In the genomic region with DNA sequence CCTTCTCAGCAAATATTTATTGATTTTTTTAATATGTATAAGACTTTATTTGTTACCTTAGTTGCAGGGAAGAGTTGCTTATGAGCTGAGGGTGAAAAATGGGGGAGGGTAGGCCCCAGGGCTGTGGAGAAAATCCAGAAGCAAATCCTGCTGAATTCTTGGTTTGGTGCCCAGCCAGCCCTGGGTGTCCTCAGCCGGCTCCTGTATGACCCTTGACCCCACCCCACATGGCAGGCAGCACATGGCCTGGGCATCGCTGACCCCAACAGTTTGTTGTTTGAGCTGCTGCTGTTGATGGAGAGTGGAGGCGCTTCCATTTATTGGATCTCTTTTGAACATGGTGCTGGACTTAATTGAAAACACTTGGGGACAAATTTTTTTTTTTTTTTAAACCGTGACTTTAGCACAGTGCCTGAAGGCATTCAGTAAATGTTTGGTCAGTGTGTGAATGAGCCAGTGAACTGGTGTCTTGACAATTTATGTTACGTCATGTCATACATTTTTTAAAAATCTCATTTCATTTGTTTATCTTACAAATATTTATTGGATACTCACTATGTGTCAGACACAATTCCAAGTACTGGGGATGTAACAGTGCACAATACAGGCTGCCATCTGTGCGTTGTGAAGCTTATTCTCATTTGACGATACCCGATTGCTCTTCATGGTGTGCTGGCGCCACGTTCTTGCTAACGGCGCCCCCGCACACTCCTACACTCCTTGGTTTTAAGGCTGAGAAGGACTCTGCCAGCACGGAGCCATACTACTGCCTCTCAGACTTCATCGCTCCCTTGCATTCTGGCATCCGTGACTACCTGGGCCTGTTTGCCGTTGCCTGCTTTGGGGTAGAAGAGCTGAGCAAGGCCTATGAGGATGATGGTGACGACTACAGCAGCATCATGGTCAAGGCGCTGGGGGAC, we compare ENCODE assay signal across 18 cellular contexts.
DNase-seq lines count a peak whose midpoint lies in the region; ATAC-seq and TF ChIP-seq lines count a peak whose summit lies in the region.
"Had no signal": no experiment of that assay in that cellular context is flagged by ENCODE, and none has a peak within 500 bp of the region (broad histone marks: within the 10 kb centered on the region; RNA-seq: fewer than 3 reads in every experiment).

No MANE protein-coding gene starts in this region.

- no peak overlapping the region for H3K27ac ChIP-seq in CD4-positive, CD25-positive, alpha-beta regulatory T cell (ENCODE audit: insufficient read depth, low read length, poor library complexity, severe bottlenecking)
- H3K27ac ChIP-seq in trophoblast cell (ENCODE audit: low read depth, low read length) (no peak overlapping the region), prostate gland (no peak overlapping the region)
- H3K27ac ChIP-seq: esophagus squamous epithelium had no signal

- no peak overlapping the region for H4K8ac ChIP-seq in trophoblast cell (ENCODE audit: low read depth, low read length)

- no peak for ATAC-seq in CD4-positive, CD25-positive, alpha-beta regulatory T cell (ENCODE audit: low read depth in 2 of 2)
- no peak for ATAC-seq in HG03469 (IDR thresholded peaks at IDR 0.05; ENCODE audit: unreplicated experiment)
- ATAC-seq: HCT116, left ventricle myocardium superior had no signal

- H2AFZ ChIP-seq in trophoblast cell (ENCODE audit: insufficient read depth, low read length, poor library complexity) = no peak overlapping the region

- H2AK5ac ChIP-seq in trophoblast cell (ENCODE audit: low read length) = no peak overlapping the region

- no peak overlapping the region for H3K4ac ChIP-seq in trophoblast cell (ENCODE audit: low read depth, low read length)

- no peak overlapping the region for H3K4me2 ChIP-seq in trophoblast cell (ENCODE audit: low read length)

- peaks cover 85% of the 10 kb centered on the region for H3K36me3 Mint-ChIP-seq in CD4-positive, CD25-positive, alpha-beta regulatory T cell

- no peak for TF ChIP-seq POLR2A in prostate gland (IDR thresholded peaks at IDR 0.05)

- peaks cover 2% of the 10 kb centered on the region for H3K79me2 ChIP-seq in trophoblast cell (ENCODE audit: control insufficient read depth, insufficient read depth, low read length, poor library complexity)

- no peaks in the 10 kb centered on the region for H3K4me1 ChIP-seq in CD4-positive, CD25-positive, alpha-beta regulatory T cell (ENCODE audit: control insufficient read depth, insufficient read depth, low read length, poor library complexity, severe bottlenecking)
- H3K4me1 ChIP-seq in trophoblast cell (ENCODE audit: control insufficient read depth in 1 of 2, insufficient read depth in 2 of 2, low read length in 2 of 2) (peaks cover 22 to 24% of the 10 kb centered on the region in 2 experiments), prostate gland (replicated peaks) (no peaks in the 10 kb centered on the region)
- H3K4me1 ChIP-seq: esophagus squamous epithelium had no signal

- no CpG with 5 or more reads among the region's 19 CpGs for WGBS in trophoblast cell (ENCODE audit: extremely low coverage, insufficient coverage, insufficient read length)
- 84% methylated on average over 19 of the region's 19 CpGs for WGBS in prostate gland

- no peak overlapping the region for H4K91ac ChIP-seq in trophoblast cell (ENCODE audit: low read depth, low read length)

- no peak overlapping the region for H4K12ac ChIP-seq in trophoblast cell (ENCODE audit: low read depth, low read length)

- no peak for TF ChIP-seq CTCF in prostate gland (IDR thresholded peaks at IDR 0.05)

- H3K4me3 Mint-ChIP-seq in CD4-positive, CD25-positive, alpha-beta regulatory T cell = no peak overlapping the region
- H3K4me3 Mint-ChIP-seq: activated B cell treated with CpG ODN at 0.5 μM for 24 hours; IgD-negative memory B cell; T-helper 1 cell treated with Interleukin-12 subunit alpha and Interleukin-12 subunit beta and Interleukin-4 antibody, amounts not matched to agents 30 μg/mL and 1 μg/mL, for 36 hours had no signal

- H3K14ac ChIP-seq in trophoblast cell (ENCODE audit: low read length) = no peak overlapping the region

- no peak overlapping the region for H2BK120ac ChIP-seq in trophoblast cell (ENCODE audit: insufficient read depth, low read length, poor library complexity)

- H3K4me1 Mint-ChIP-seq in CD4-positive, CD25-positive, alpha-beta regulatory T cell = peaks cover 0 to 6% (median under 1%) of the 10 kb centered on the region in 4 donors
- H3K4me1 Mint-ChIP-seq: activated B cell treated with CpG ODN at 0.5 μM for 24 hours; CD4-positive, alpha-beta memory T cell; IgD-negative memory B cell had no signal

- peaks cover 95% of the 10 kb centered on the region for H3K36me3 ChIP-seq in CD4-positive, CD25-positive, alpha-beta regulatory T cell (ENCODE audit: control insufficient read depth, insufficient read depth, low read length)
- peaks cover 17 to 32% of the 10 kb centered on the region in 2 experiments for H3K36me3 ChIP-seq in trophoblast cell (ENCODE audit: control insufficient read depth in 1 of 2, insufficient read depth in 2 of 2, low read length in 2 of 2)
- H3K36me3 ChIP-seq in prostate gland = peaks cover 0 to 5% of the 10 kb centered on the region in 2 donors

- H3K79me1 ChIP-seq in trophoblast cell (ENCODE audit: low read length) = peaks cover 17% of the 10 kb centered on the region

- no peak overlapping the region for H3K23ac ChIP-seq in trophoblast cell (ENCODE audit: low read length)

- no peaks in the 10 kb centered on the region for H3K9me3 ChIP-seq in CD4-positive, CD25-positive, alpha-beta regulatory T cell (ENCODE audit: control insufficient read depth in 2 of 2, low read length in 2 of 2)
- H3K9me3 ChIP-seq in trophoblast cell (ENCODE audit: insufficient read depth, low read depth, low read length) (no peaks in the 10 kb centered on the region), prostate gland (no peaks in the 10 kb centered on the region)
- H3K9me3 ChIP-seq: esophagus squamous epithelium had no signal

- peak overlapping the region in 2 of 3 donors; percentile 46 to 54 for H3K27ac Mint-ChIP-seq in CD4-positive, CD25-positive, alpha-beta regulatory T cell
- H3K27ac Mint-ChIP-seq: activated B cell treated with CpG ODN at 0.5 μM for 24 hours; T-helper 1 cell treated with Interleukin-12 subunit alpha and Interleukin-12 subunit beta and Interleukin-4 antibody, amounts not matched to agents 30 μg/mL and 1 μg/mL, for 36 hours had no signal

- no peak overlapping the region for H2BK5ac ChIP-seq in trophoblast cell (ENCODE audit: low read depth, low read length, poor library complexity)

- no peaks in the 10 kb centered on the region for H3K9me3 Mint-ChIP-seq in CD4-positive, CD25-positive, alpha-beta regulatory T cell
- H3K9me3 Mint-ChIP-seq: activated B cell treated with CpG ODN at 0.5 μM for 24 hours; T-helper 1 cell treated with Interleukin-12 subunit alpha and Interleukin-12 subunit beta and Interleukin-4 antibody, amounts not matched to agents 30 μg/mL and 1 μg/mL, for 36 hours had no signal

- no peak overlapping the region for H3K18ac ChIP-seq in trophoblast cell (ENCODE audit: low read length)

- DNase-seq in CD4-positive, CD25-positive, alpha-beta regulatory T cell = no peak
- DNase-seq in M059J (ENCODE audit: low read depth) (peak; percentile 48), fibroblast of gingiva (ENCODE audit: low read depth) (peak; percentile 91), trophoblast cell (peak in 1 of 2 donors; percentile 69), NCI-H748 (lab: John Stamatoyannopoulos, UW; ENCODE audit: unreplicated experiment) (no peak), DMS53 treated with DMSO at 0.1 percent for 48 hours (lab: John Stamatoyannopoulos, UW; ENCODE audit: unreplicated experiment) (no peak), prostate gland (ENCODE audit: low spot score) (no peak)
- DNase-seq: activated B cell treated with CpG ODN at 0.5 μM for 24 hours; activated effector memory CD4-positive, alpha-beta T cell treated with Interleukin-2 at 50 U/mL for 16 hours; CD4-positive, alpha-beta memory T cell; dermis blood vessel endothelial cell; esophagus squamous epithelium; left ventricle myocardium superior; substantia nigra had no signal

- no peak overlapping the region for H3K4me3 ChIP-seq in CD4-positive, CD25-positive, alpha-beta regulatory T cell (ENCODE audit: low read depth, low read length)
- H3K4me3 ChIP-seq in trophoblast cell (ENCODE audit: low read depth, low read length) = peak overlapping the region; percentile 30
- H3K4me3 ChIP-seq in prostate gland = no peak overlapping the region
- H3K4me3 ChIP-seq: esophagus squamous epithelium had no signal

- H3K27me3 Mint-ChIP-seq in CD4-positive, CD25-positive, alpha-beta regulatory T cell = no peaks in the 10 kb centered on the region
- H3K27me3 Mint-ChIP-seq: activated B cell treated with CpG ODN at 0.5 μM for 24 hours; CD4-positive, alpha-beta memory T cell; IgD-negative memory B cell had no signal

- no peak overlapping the region for H3K9ac ChIP-seq in trophoblast cell (ENCODE audit: low read length)

- H2BK12ac ChIP-seq in trophoblast cell (ENCODE audit: low read length) = no peak overlapping the region

- H3K27me3 ChIP-seq in CD4-positive, CD25-positive, alpha-beta regulatory T cell (ENCODE audit: control insufficient read depth, insufficient read depth, low read length) = no peaks in the 10 kb centered on the region
- H3K27me3 ChIP-seq in trophoblast cell (ENCODE audit: insufficient read depth, low read length) = no peaks in the 10 kb centered on the region
- no peaks in the 10 kb centered on the region for H3K27me3 ChIP-seq in prostate gland (replicated peaks; ENCODE audit: insufficient read depth)
- H3K27me3 ChIP-seq: esophagus squamous epithelium had no signal

- intact Hi-C loops in prostate gland (cut with DNase I) = no loop called here

Comparison
In these comparisons a context has a peak if more than half of its experiments do, and no peak if none do; other contexts are left out.
1. DNase-seq: peak in M059J (single experiment) and fibroblast of gingiva (single experiment); none in CD4-positive, CD25-positive, alpha-beta regulatory T cell (0 of 3), NCI-H748 (single experiment), DMS53 treated with DMSO at 0.1 percent for 48 hours (single experiment) and prostate gland (single experiment).